1 cellular context compared by ENCODE assay signal in the genomic region with DNA sequence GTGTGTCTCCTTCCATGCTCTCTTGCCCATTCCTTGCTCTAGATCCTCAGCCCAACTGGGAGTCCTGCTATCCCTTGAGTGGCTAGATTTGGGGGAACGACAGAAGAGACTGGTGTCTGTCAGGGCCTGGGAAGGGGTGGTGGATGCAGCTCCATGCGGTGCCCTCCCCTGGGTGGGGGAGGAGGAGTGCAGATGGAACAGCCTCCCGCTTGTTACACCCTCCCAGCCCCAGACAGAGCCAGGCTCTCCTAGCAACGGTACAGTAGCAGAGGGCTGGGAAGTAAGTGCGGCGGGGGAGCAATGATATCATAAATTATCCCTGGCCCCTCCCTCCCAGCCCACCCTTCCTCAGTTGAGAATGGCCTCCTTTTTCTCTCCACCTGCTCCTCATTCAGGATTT.
TF ChIP-seq lines count a peak whose summit lies in the region.

No MANE protein-coding gene starts in this region.

TF ChIP-seq in GM23338, 12 proteins besides CTCF, POLR2A, EP300 and RAD21 (continued from another document):
- TF ChIP-seq, protein P1, sequence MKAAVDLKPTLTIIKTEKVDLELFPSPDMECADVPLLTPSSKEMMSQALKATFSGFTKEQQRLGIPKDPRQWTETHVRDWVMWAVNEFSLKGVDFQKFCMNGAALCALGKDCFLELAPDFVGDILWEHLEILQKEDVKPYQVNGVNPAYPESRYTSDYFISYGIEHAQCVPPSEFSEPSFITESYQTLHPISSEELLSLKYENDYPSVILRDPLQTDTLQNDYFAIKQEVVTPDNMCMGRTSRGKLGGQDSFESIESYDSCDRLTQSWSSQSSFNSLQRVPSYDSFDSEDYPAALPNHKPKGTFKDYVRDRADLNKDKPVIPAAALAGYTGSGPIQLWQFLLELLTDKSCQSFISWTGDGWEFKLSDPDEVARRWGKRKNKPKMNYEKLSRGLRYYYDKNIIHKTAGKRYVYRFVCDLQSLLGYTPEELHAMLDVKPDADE (IDR thresholded peaks at IDR 0.05), result no peak
- no peak for TF ChIP-seq ZNF331 (CRISPR knock-in tag; IDR thresholded peaks at IDR 0.05; ENCODE audit: low read depth)
- TF ChIP-seq EZH2 (IDR thresholded peaks at IDR 0.05; ENCODE audit: low read depth, unreplicated experiment), result no peak
- no peak for TF ChIP-seq CREB1 (CRISPR knock-in tag; IDR thresholded peaks at IDR 0.05; ENCODE audit: low read depth)
- TF ChIP-seq NANOG (IDR thresholded peaks at IDR 0.05; ENCODE audit: borderline replicate concordance), result no peak
- no peak for TF ChIP-seq EZH2phosphoT487 (IDR thresholded peaks at IDR 0.05; ENCODE audit: unreplicated experiment)
- TF ChIP-seq, protein P2, sequence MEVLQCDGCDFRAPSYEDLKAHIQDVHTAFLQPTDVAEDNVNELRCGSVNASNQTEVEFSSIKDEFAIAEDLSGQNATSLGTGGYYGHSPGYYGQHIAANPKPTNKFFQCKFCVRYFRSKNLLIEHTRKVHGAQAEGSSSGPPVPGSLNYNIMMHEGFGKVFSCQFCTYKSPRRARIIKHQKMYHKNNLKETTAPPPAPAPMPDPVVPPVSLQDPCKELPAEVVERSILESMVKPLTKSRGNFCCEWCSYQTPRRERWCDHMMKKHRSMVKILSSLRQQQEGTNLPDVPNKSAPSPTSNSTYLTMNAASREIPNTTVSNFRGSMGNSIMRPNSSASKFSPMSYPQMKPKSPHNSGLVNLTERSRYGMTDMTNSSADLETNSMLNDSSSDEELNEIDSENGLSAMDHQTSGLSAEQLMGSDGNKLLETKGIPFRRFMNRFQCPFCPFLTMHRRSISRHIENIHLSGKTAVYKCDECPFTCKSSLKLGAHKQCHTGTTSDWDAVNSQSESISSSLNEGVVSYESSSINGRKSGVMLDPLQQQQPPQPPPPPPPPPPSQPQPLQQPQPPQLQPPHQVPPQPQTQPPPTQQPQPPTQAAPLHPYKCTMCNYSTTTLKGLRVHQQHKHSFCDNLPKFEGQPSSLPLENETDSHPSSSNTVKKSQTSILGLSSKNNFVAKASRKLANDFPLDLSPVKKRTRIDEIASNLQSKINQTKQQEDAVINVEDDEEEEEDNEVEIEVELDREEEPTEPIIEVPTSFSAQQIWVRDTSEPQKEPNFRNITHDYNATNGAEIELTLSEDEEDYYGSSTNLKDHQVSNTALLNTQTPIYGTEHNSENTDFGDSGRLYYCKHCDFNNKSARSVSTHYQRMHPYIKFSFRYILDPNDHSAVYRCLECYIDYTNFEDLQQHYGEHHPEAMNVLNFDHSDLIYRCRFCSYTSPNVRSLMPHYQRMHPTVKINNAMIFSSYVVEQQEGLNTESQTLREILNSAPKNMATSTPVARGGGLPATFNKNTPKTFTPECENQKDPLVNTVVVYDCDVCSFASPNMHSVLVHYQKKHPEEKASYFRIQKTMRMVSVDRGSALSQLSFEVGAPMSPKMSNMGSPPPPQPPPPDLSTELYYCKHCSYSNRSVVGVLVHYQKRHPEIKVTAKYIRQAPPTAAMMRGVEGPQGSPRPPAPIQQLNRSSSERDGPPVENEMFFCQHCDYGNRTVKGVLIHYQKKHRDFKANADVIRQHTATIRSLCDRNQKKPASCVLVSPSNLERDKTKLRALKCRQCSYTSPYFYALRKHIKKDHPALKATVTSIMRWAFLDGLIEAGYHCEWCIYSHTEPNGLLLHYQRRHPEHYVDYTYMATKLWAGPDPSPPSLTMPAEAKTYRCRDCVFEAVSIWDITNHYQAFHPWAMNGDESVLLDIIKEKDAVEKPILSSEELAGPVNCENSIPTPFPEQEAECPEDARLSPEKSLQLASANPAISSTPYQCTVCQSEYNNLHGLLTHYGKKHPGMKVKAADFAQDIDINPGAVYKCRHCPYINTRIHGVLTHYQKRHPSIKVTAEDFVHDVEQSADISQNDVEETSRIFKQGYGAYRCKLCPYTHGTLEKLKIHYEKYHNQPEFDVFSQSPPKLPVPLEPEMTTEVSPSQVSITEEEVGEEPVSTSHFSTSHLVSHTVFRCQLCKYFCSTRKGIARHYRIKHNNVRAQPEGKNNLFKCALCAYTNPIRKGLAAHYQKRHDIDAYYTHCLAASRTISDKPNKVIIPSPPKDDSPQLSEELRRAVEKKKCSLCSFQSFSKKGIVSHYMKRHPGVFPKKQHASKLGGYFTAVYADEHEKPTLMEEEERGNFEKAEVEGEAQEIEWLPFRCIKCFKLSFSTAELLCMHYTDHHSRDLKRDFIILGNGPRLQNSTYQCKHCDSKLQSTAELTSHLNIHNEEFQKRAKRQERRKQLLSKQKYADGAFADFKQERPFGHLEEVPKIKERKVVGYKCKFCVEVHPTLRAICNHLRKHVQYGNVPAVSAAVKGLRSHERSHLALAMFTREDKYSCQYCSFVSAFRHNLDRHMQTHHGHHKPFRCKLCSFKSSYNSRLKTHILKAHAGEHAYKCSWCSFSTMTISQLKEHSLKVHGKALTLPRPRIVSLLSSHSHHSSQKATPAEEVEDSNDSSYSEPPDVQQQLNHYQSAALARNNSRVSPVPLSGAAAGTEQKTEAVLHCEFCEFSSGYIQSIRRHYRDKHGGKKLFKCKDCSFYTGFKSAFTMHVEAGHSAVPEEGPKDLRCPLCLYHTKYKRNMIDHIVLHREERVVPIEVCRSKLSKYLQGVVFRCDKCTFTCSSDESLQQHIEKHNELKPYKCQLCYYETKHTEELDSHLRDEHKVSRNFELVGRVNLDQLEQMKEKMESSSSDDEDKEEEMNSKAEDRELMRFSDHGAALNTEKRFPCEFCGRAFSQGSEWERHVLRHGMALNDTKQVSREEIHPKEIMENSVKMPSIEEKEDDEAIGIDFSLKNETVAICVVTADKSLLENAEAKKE (CRISPR knock-in tag; IDR thresholded peaks at IDR 0.05), result no peak
